ENCODE assay signal across 27 cellular contexts in the genomic region with DNA sequence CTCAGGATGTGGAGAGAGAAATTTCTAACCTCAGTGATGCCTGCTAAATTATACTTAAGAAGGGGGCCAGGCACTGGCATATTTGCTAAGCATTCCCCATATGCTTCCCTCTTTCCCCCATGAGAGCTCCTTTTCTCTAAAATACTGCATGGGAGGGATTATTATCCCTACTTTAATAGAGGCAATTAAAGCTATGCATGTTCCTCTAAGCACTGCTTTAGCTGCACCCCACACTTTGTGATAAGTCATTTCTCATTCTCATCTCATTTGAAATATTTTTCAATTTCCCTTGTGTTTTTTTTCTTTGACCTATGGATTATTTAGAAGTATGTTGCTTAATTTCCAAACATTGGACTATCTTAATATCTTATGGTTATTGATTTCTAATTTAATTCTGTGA.
"Had no signal": no experiment of that assay in that cellular context is flagged by ENCODE, and none has a peak within 500 bp of the region (broad histone marks: within the 10 kb centered on the region; RNA-seq: fewer than 3 reads in every experiment).

No MANE protein-coding gene starts in this region.

- H3K27me3 ChIP-seq: neural progenitor cell, ovary, suprapubic skin, testis, tibial artery, transverse colon, upper lobe of right lung, uterus had no signal

- H2AFZ ChIP-seq: neural progenitor cell, parathyroid adenoma had no signal

- H3K4me3 ChIP-seq: neural progenitor cell, ovary, psoas muscle, skin epidermis, smooth muscle cell, spleen, suprapubic skin, testis, tibial artery, transverse colon, upper lobe of right lung, uterus had no signal

- H3K36me3 ChIP-seq: neural progenitor cell, ovary, suprapubic skin, transverse colon, upper lobe of right lung, uterus had no signal

- H3K27ac ChIP-seq: neural progenitor cell, ovary, parathyroid adenoma, skin epidermis, spleen, suprapubic skin, testis, tibial artery, transverse colon, upper lobe of right lung, uterus had no signal

- H3K9me3 ChIP-seq: ovary, testis had no signal

- DNase-seq: natural killer cell; occipital lobe; ovary; right cardiac atrium; spleen; stimulated activated CD4-positive, alpha-beta T cell treated with anti-CD3 and anti-CD28 coated beads, Interleukin-12 subunit alpha, Interleukin-12 subunit beta, amount 100 ng/mL, for 4 hours; stimulated activated CD4-positive, alpha-beta T cell treated with anti-CD3 and anti-CD28 coated beads, Interleukin-1b, Interleukin-23, amount 100 ng/mL, for 48 hours; stimulated activated CD4-positive, alpha-beta T cell treated with anti-CD3 and anti-CD28 coated beads, Interleukin-4, amount 100 ng/mL, for 1 hour; stimulated activated CD4-positive, alpha-beta T cell treated with anti-CD3 and anti-CD28 coated beads, Interleukin-4, amount 100 ng/mL, for 4 hours; stimulated activated CD8-positive, alpha-beta memory T cell treated with anti-CD3 and anti-CD28 coated beads, Interleukin-4, amount 100 ng/mL, for 48 hours; stimulated activated naive CD4-positive, alpha-beta T cell; stimulated activated naive CD8-positive, alpha-beta T cell treated with anti-CD3 and anti-CD28 coated beads, Interleukin-15, amount 100 ng/mL, for 72 hours; stimulated activated naive CD8-positive, alpha-beta T cell treated with anti-CD3 and anti-CD28 coated beads, Interleukin-15, Interleukin-2, amounts not matched to agents 100 U/mL and 50 U/mL, for 24 hours; substantia nigra; testis; tibial artery; transverse colon; upper lobe of right lung; uterus had no signal

- ATAC-seq: natural killer cell; psoas muscle; right cardiac atrium; sciatic nerve; stimulated activated memory B cell treated with anti-CD40 and anti-IgM and Interleukin-4, amounts not matched to agents 10 μg/mL and 1 μg/mL and 100 μg/mL, for 72 hours; stimulated activated naive CD8-positive, alpha-beta T cell treated with anti-CD3 and anti-CD28 coated beads, Interleukin-15, amount 100 ng/mL, for 72 hours; stimulated activated naive CD8-positive, alpha-beta T cell treated with anti-CD3 and anti-CD28 coated beads, Interleukin-15, Interleukin-2, amounts not matched to agents 100 U/mL and 50 U/mL, for 24 hours; upper lobe of right lung had no signal

- H3K4me1 ChIP-seq: neural progenitor cell, suprapubic skin, uterus had no signal

- H3K9ac ChIP-seq: neural progenitor cell, parathyroid adenoma had no signal

- H3K4me2 ChIP-seq: neural progenitor cell, smooth muscle cell had no signal
